In the genomic region with DNA sequence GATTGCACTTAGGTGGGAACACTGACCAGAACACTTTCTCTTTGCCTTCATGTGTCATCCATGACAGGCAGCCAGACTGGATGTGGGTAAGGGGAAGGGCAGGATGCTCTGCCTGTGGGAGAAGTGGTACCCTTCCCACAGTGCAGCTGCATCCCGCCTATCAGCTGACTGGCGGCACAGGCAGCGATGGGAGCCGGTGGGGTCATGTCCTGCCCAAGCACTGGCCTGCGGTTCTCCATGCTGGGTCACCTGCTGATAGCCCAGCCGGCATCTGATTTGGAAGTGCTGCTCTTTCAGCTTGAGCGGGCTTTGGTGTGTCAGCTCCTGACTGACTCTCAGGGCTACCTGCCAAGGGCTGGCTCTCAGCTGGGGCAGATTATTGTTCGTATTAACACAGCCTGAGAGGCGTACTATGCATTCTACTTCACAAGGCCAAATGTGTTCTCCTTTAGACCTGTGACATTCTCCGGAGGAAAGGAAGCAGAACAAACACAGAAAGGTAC, we compare ENCODE assay signal across 18 cellular contexts.
DNase-seq lines count a peak whose midpoint lies in the region; ATAC-seq and TF ChIP-seq lines count a peak whose summit lies in the region.
"Had no signal": no experiment of that assay in that cellular context is flagged by ENCODE, and none has a peak within 500 bp of the region (broad histone marks: within the 10 kb centered on the region; RNA-seq: fewer than 3 reads in every experiment).

No MANE protein-coding gene starts in this region.

- H3K4me3 Mint-ChIP-seq in nephron progenitor cell, result no peak overlapping the region
- H3K4me3 Mint-ChIP-seq: activated T-helper 1 cell treated with anti-CD3 and anti-CD28 coated beads, Interleukin-12 subunit alpha, Interleukin-12 subunit beta, Interleukin-2, Interleukin-4 antibody, amounts not matched to agents 30 ng/mL and 10 ng/mL and 1 ng/mL, durations not matched to agents 14 hours and 24 hours and 36 hours; dendritic cell treated with granulocyte-macrophage colony-stimulating factor and Interleukin-4, amounts not matched to agents 40 ng/mL and 50 ng/mL, for 4 days; HFFc6 had no signal

- H3K4me3 ChIP-seq in right cardiac atrium (ENCODE audit: low read length), result no peak overlapping the region
- H3K4me3 ChIP-seq: adrenal gland had no signal

- peaks cover 15% of the 10 kb centered on the region for H3K36me3 Mint-ChIP-seq in nephron progenitor cell (ENCODE audit: low read depth)

- H3K9me3 ChIP-seq in right cardiac atrium (ENCODE audit: control insufficient read depth, low read length), result no peaks in the 10 kb centered on the region
- H3K9me3 ChIP-seq: adrenal gland, neutrophil had no signal

- DNase-seq in HT1080 (ENCODE audit: low read depth) (peak; percentile 11), astrocyte of the hippocampus (ENCODE audit: low read depth, low spot score) (peak; percentile 75), right cardiac atrium (peak; percentile 42 to 78 (median 74)), nephron progenitor cell (no peak), NOMO-1 (lab: John Stamatoyannopoulos, UW; ENCODE audit: unreplicated experiment in 2 of 2) (no peak)
- no peak for DNase-seq in activated CD8-positive, alpha-beta memory T cell treated with anti-CD3 and anti-CD28 coated beads, Interleukin-2, amount 50 U/mL, for 4 hours
- DNase-seq: activated CD4-positive, alpha-beta T cell treated with anti-CD3 and anti-CD28 coated beads, Interleukin-2, amount 50 U/mL, for 1 hour; adrenal gland; HFFc6; NCI-H2029 treated with DMSO at 0.1 percent for 48 hours; SHP77 treated with DMSO at 0.1 percent for 48 hours; small intestine; stimulated activated naive CD8-positive, alpha-beta T cell treated with anti-CD3 and anti-CD28 coated beads, Interleukin-15, Interleukin-2, amounts not matched to agents 100 U/mL and 50 U/mL, for 24 hours; T-helper 9 cell had no signal

- peaks cover 6% of the 10 kb centered on the region for H3K27me3 Mint-ChIP-seq in nephron progenitor cell (ENCODE audit: low read depth, poor library complexity)
- H3K27me3 Mint-ChIP-seq: dendritic cell treated with granulocyte-macrophage colony-stimulating factor and Interleukin-4, amounts not matched to agents 40 ng/mL and 50 ng/mL, for 4 days had no signal

- no peaks in the 10 kb centered on the region for H3K27me3 ChIP-seq in right cardiac atrium (ENCODE audit: control insufficient read depth, insufficient read depth)
- H3K27me3 ChIP-seq: adrenal gland, neutrophil had no signal

- no peak for TF ChIP-seq CTCF in nephron progenitor cell (IDR thresholded peaks at IDR 0.05)

- H3K9me3 Mint-ChIP-seq in nephron progenitor cell, result no peaks in the 10 kb centered on the region
- H3K9me3 Mint-ChIP-seq: activated T-helper 1 cell treated with anti-CD3 and anti-CD28 coated beads, Interleukin-12 subunit alpha, Interleukin-12 subunit beta, Interleukin-2, Interleukin-4 antibody, amounts not matched to agents 30 ng/mL and 10 ng/mL and 1 ng/mL, durations not matched to agents 14 hours and 24 hours and 36 hours; dendritic cell treated with granulocyte-macrophage colony-stimulating factor and Interleukin-4, amounts not matched to agents 40 ng/mL and 50 ng/mL, for 4 days; HFFc6 had no signal

- H3K27ac ChIP-seq in right cardiac atrium (ENCODE audit: low read length), result peak overlapping the region; percentile 43
- peak overlapping the region; percentile 7 for H3K27ac ChIP-seq in temporal lobe (ENCODE audit: low read depth, low read length)
- H3K27ac ChIP-seq: adrenal gland, neutrophil had no signal

- intact Hi-C loops in right cardiac atrium (cut with DNase I), result no loop called here

- peaks cover 18% of the 10 kb centered on the region for H3K4me1 Mint-ChIP-seq in nephron progenitor cell

- H3K4me1 ChIP-seq in right cardiac atrium (ENCODE audit: control insufficient read depth, insufficient read depth, low read length), result peaks cover 26% of the 10 kb centered on the region
- H3K4me1 ChIP-seq: adrenal gland had no signal

- peak; percentile 38 to 61 for ATAC-seq in right cardiac atrium
- ATAC-seq: stimulated activated naive CD8-positive, alpha-beta T cell treated with anti-CD3 and anti-CD28 coated beads, Interleukin-15, Interleukin-2, amounts not matched to agents 100 U/mL and 50 U/mL, for 24 hours had no signal

- no peak overlapping the region for H3K27ac Mint-ChIP-seq in nephron progenitor cell
- H3K27ac Mint-ChIP-seq: activated T-helper 1 cell treated with anti-CD3 and anti-CD28 coated beads, Interleukin-12 subunit alpha, Interleukin-12 subunit beta, Interleukin-2, Interleukin-4 antibody, amounts not matched to agents 30 ng/mL and 10 ng/mL and 1 ng/mL, durations not matched to agents 14 hours and 24 hours and 36 hours; dendritic cell treated with granulocyte-macrophage colony-stimulating factor and Interleukin-4, amounts not matched to agents 40 ng/mL and 50 ng/mL, for 4 days; HFFc6 had no signal

- 56% methylated on average over 10 of the region's 10 CpGs for WGBS in right cardiac atrium

Comparison
In these comparisons a context has a peak if more than half of its experiments do, and no peak if none do; other contexts are left out.
1. DNase-seq: peak in HT1080 (single experiment), astrocyte of the hippocampus (single experiment) and right cardiac atrium (3 of 3); none in activated CD8-positive, alpha-beta memory T cell treated with anti-CD3 and anti-CD28 coated beads, Interleukin-2, amount 50 U/mL, for 4 hours (single experiment), nephron progenitor cell (single experiment) and NOMO-1 (0 of 2).